Comparison of ENCODE assay signal across 1 cellular context in genomic region chr10:100043796-100044195, GRCh38.
TF ChIP-seq lines count a peak whose summit lies in the region.

No MANE protein-coding gene starts in this region.

TF ChIP-seq in GM12878, 131 proteins besides CTCF, POLR2A, EP300 and RAD21 (continued from another document):
- TF ChIP-seq MYB (IDR thresholded peaks at IDR 0.05; ENCODE audit: borderline replicate concordance, low read depth, low read length) (no peak), NR2F1 (conservative IDR thresholded peaks at IDR 0.05) (no peak), CBFB (IDR thresholded peaks at IDR 0.05; ENCODE audit: low read depth) (no peak), IKZF2 (IDR thresholded peaks at IDR 0.05) (no peak), SIN3A (IDR thresholded peaks at IDR 0.05; ENCODE audit: low read depth, low read length) (no peak), PBX3 (IDR thresholded peaks at IDR 0.05; ENCODE audit: insufficient replicate concordance, low read depth, low read length) (no peak)
